In the genomic region with DNA sequence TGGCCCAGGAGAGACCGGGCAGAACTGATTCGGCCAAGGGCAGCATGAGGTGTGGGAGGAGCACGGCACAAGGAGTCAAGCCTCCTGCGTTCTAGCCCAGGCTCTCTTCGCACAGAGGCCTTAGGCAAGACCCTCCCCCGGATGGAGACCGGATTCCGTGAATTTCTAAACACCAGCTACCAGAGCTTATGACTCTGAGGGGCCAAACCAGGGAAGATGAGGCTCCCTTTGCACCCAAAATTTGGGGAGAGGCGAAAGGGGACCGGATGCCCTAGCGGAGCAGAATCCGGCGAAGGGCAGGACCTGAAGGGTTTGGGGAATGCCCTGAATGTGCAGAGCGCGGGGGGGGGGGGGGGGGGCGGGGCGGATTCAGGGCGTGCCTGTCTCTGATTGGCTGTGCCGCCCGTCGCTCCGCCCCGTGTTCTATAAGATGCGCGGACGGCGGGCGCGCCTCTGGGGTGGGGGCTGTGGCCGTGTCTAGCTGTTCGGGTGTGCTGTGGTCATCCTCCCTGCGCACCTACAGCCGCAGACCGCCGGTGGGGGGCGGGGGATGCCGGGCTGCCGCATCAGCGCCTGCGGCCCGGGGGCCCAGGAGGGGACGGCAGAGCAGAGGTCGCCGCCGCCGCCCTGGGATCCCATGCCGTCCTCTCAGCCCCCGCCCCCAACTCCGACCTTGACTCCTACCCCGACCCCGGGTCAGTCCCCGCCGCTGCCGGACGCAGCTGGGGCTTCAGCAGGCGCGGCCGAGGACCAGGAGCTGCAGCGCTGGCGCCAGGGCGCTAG, we compare ENCODE assay signal across 8 cellular contexts. TPM values are rescaled to one million over a fixed set of nuclear protein-coding genes. Genes with fewer than 3 reads are reported as not detected.
A peak's percentile ranks its signal among the peaks of the same experiment; 100 is the strongest.
DNase-seq lines count a peak whose midpoint lies in the region; ATAC-seq and TF ChIP-seq lines count a peak whose summit lies in the region.

TSS of gene TRNP1 (plus strand) at position 456 of the 783 bp plus-strand sequence. CDS start at position 551, 95 bp downstream.

- H3K4me3 ChIP-seq in HFF-Myc (replicated peaks; ENCODE audit: low read depth, low read length) = peak within 1 kb of the TSS; percentile 91

- TF ChIP-seq CTCF in HFF-Myc (IDR thresholded peaks at IDR 0.05; ENCODE audit: low read depth, low read length, missing control alignments) = no peak

- DNase-seq in D341Med (ENCODE audit: low spot score) (peak; percentile 93), HFF-Myc (ENCODE audit: extremely low read depth, low read depth) (no peak), NCI-H510A (lab: John Stamatoyannopoulos, UW) (peak; percentile 42), lung microvascular endothelial cell (ENCODE audit: low read depth in 2 of 2) (peak; percentile 74 to 82)
- DNase-seq in activated CD8-positive, alpha-beta memory T cell treated with anti-CD3 and anti-CD28 coated beads for 1 hour (ENCODE audit: extremely low read depth in 1 of 2, low read depth in 1 of 2) = peak; percentile 26 to 47
- peak; percentile 64 for DNase-seq in effector CD8-positive, alpha-beta T cell (lab: John Stamatoyannopoulos, UW)
- DNase-seq in stimulated activated CD4-positive, alpha-beta T cell treated with anti-CD3 and anti-CD28 coated beads, TNF-alpha, amount 100 ng/mL, for 4 hours (ENCODE audit: low read depth in 3 of 3) = peak; percentile 54 to 58 (median 57)

- no peak for ATAC-seq in GM19467 (IDR thresholded peaks at IDR 0.05; ENCODE audit: unreplicated experiment)

RNA-seq across cellular contexts. Expression of gene TRNP1, which starts in this region (rescaled TPM):
- 0.60 and 3.1 TPM in 2 replicates for total RNA-seq in lung microvascular endothelial cell
